ENCODE assay signal across 26 cellular contexts in genomic region chr20:54176610-54177009, GRCh38. TPM values are rescaled to one million over a fixed set of nuclear protein-coding genes. Genes with fewer than 3 reads are reported as not detected.
A peak's percentile ranks its signal among the peaks of the same experiment; 100 is the strongest.
DNase-seq lines count a peak whose midpoint lies in the region; ATAC-seq, FAIRE-seq and TF ChIP-seq lines count a peak whose summit lies in the region.
"Had no signal": no experiment of that assay in that cellular context is flagged by ENCODE, and none has a peak within 500 bp of the region (broad histone marks: within the 10 kb centered on the region; RNA-seq: fewer than 3 reads in every experiment).

No MANE protein-coding gene starts in this region.

- peaks cover 14% of the 10 kb centered on the region for H3K4me1 ChIP-seq in astrocyte (ENCODE audit: insufficient read depth, low read length)
- H3K4me1 ChIP-seq in mesendoderm (ENCODE audit: control insufficient read depth, low read depth, low read length) = no peaks in the 10 kb centered on the region

- H2AK5ac ChIP-seq in mesendoderm (ENCODE audit: low read length) = no peak overlapping the region

- H3K4me2 ChIP-seq in astrocyte (ENCODE audit: low read length) = no peak overlapping the region
- no peak overlapping the region for H3K4me2 ChIP-seq in mesendoderm (ENCODE audit: low read length)

- no peaks in the 10 kb centered on the region for H3K9me3 ChIP-seq in astrocyte (ENCODE audit: insufficient read depth, low read depth, low read length)
- H3K9me3 ChIP-seq: MG63 had no signal

- H3K36me3 Mint-ChIP-seq in Calu3 (ENCODE audit: insufficient read depth, unreplicated experiment) = peaks cover 39% of the 10 kb centered on the region
- H3K36me3 Mint-ChIP-seq in astrocyte (ENCODE audit: low read depth, unreplicated experiment) = no peaks in the 10 kb centered on the region
- H3K36me3 Mint-ChIP-seq: activated CD4-positive, alpha-beta memory T cell treated with anti-CD3 and anti-CD28 coated beads for 36 hours; mesothelial cell of epicardium; stimulated activated naive B cell treated with anti-CD40 and anti-IgM and Interleukin-4, amounts not matched to agents 10 μg/mL and 1 μg/mL and 100 μg/mL, for 72 hours; WTC11 had no signal

- no peak overlapping the region for H2BK5ac ChIP-seq in mesendoderm (ENCODE audit: low read length)

- no peaks in the 10 kb centered on the region for H3K79me1 ChIP-seq in mesendoderm (ENCODE audit: low read length)

- no peaks in the 10 kb centered on the region for H4K20me1 ChIP-seq in astrocyte (ENCODE audit: insufficient read depth, low read length)

- H3K9me3 Mint-ChIP-seq in Calu3 (ENCODE audit: low read depth, unreplicated experiment) (no peaks in the 10 kb centered on the region), astrocyte (ENCODE audit: unreplicated experiment) (peaks cover 2% of the 10 kb centered on the region)
- H3K9me3 Mint-ChIP-seq: activated CD4-positive, alpha-beta memory T cell treated with anti-CD3 and anti-CD28 coated beads for 36 hours; activated naive CD4-positive, alpha-beta T cell treated with anti-CD3 and anti-CD28 coated beads for 36 hours; mesothelial cell of epicardium; nephron; stimulated activated naive B cell treated with anti-CD40 and anti-IgM and Interleukin-4, amounts not matched to agents 10 μg/mL and 1 μg/mL and 100 μg/mL, for 72 hours; WTC11 had no signal

- no peak overlapping the region for H2BK15ac ChIP-seq in mesendoderm (replicated peaks; ENCODE audit: low read depth)

- WGBS in mesendoderm (ENCODE audit: extremely low coverage, insufficient coverage, low lambda C conversion rate) = no CpG with 5 or more reads among the region's 2 CpGs

- H3K9ac ChIP-seq in astrocyte (ENCODE audit: low read length) (no peak overlapping the region), mesendoderm (ENCODE audit: low read length) (no peak overlapping the region)

- no peak overlapping the region for H3K23ac ChIP-seq in mesendoderm (ENCODE audit: low read length)

- H3K18ac ChIP-seq in mesendoderm (ENCODE audit: low read length) = no peak overlapping the region

- no peak overlapping the region for H2AFZ ChIP-seq in astrocyte (ENCODE audit: low read depth, low read length)

- H3K4me3 Mint-ChIP-seq in Calu3 (ENCODE audit: low read depth, unreplicated experiment) (no peak overlapping the region), astrocyte (ENCODE audit: unreplicated experiment) (no peak overlapping the region)
- H3K4me3 Mint-ChIP-seq: activated CD4-positive, alpha-beta memory T cell treated with anti-CD3 and anti-CD28 coated beads for 36 hours; activated naive CD4-positive, alpha-beta T cell treated with anti-CD3 and anti-CD28 coated beads for 36 hours; mesothelial cell of epicardium; nephron; stimulated activated naive B cell treated with anti-CD40 and anti-IgM and Interleukin-4, amounts not matched to agents 10 μg/mL and 1 μg/mL and 100 μg/mL, for 72 hours; WTC11 had no signal

- no peak overlapping the region for H4K5ac ChIP-seq in mesendoderm (ENCODE audit: low read length)

- H3K27ac ChIP-seq in astrocyte (ENCODE audit: low read depth, low read length) = no peak overlapping the region
- H3K27ac ChIP-seq in mesendoderm (ENCODE audit: low read depth, low read length) = no peak overlapping the region

- peak overlapping the region; percentile 63 for H3K27ac Mint-ChIP-seq in Calu3 (ENCODE audit: unreplicated experiment)
- H3K27ac Mint-ChIP-seq in astrocyte (ENCODE audit: unreplicated experiment) = no peak overlapping the region
- H3K27ac Mint-ChIP-seq: activated CD4-positive, alpha-beta memory T cell treated with anti-CD3 and anti-CD28 coated beads for 36 hours; activated naive CD4-positive, alpha-beta T cell treated with anti-CD3 and anti-CD28 coated beads for 36 hours; mesothelial cell of epicardium; nephron; stimulated activated naive B cell treated with anti-CD40 and anti-IgM and Interleukin-4, amounts not matched to agents 10 μg/mL and 1 μg/mL and 100 μg/mL, for 72 hours; WTC11 had no signal

- H3K4me1 Mint-ChIP-seq in Calu3 (ENCODE audit: low read depth, unreplicated experiment) (peaks cover 64% of the 10 kb centered on the region), astrocyte (ENCODE audit: low read depth, unreplicated experiment) (peaks cover 15% of the 10 kb centered on the region)

- CTCF ChIA-PET in Calu3 (lab: Charles Lee) = interaction anchor here (0.6 to 1.2 kb wide), 4 partner anchors 11 to 1908 kb away, joined by 3 to 4 read pairs (median 4); no protein-coding TSS in a partner anchor

- no peak for FAIRE-seq in astrocyte (lab: Jason Lieb, UNC)
- FAIRE-seq: GM12892, H54 had no signal

- TF ChIP-seq CTCF in Calu3 (IDR thresholded peaks at IDR 0.05; ENCODE audit: unreplicated experiment) = no peak
- TF ChIP-seq CTCF in astrocyte (IDR thresholded peaks at IDR 0.05; ENCODE audit: insufficient read depth, low read depth, low read length) = no peak

- ATAC-seq in GM21737 (IDR thresholded peaks at IDR 0.05; ENCODE audit: unreplicated experiment) = no peak
- ATAC-seq: esophagus mucosa; left lobe of liver; stimulated activated naive B cell treated with anti-CD40 and anti-IgM and Interleukin-4, amounts not matched to agents 10 μg/mL and 1 μg/mL and 100 μg/mL, for 72 hours; WTC11 had no signal

- no peaks in the 10 kb centered on the region for H3K27me3 Mint-ChIP-seq in Calu3 (ENCODE audit: unreplicated experiment)
- peaks cover 39% of the 10 kb centered on the region for H3K27me3 Mint-ChIP-seq in astrocyte (ENCODE audit: low read depth, unreplicated experiment)

- no peak overlapping the region for H3K56ac ChIP-seq in mesendoderm (ENCODE audit: low read length)

- peaks cover 29% of the 10 kb centered on the region for H3K27me3 ChIP-seq in astrocyte (ENCODE audit: insufficient read depth, low read length)
- H3K27me3 ChIP-seq in mesendoderm (ENCODE audit: insufficient read depth, low read length, poor library complexity) = peaks cover 15% of the 10 kb centered on the region

- H4K8ac ChIP-seq in mesendoderm (ENCODE audit: low read depth, low read length) = no peak overlapping the region

- intact Hi-C loops in Calu3 (cut with micrococcal nuclease; ENCODE audit: unreplicated experiment) = no loop called here

- H3K79me2 ChIP-seq in astrocyte (ENCODE audit: insufficient read depth, low read length) (no peaks in the 10 kb centered on the region), mesendoderm (ENCODE audit: control insufficient read depth, insufficient read depth, low read length) (no peaks in the 10 kb centered on the region)

- H3K4me3 ChIP-seq in astrocyte (ENCODE audit: insufficient read depth, low read depth, low read length) (no peak overlapping the region), mesendoderm (ENCODE audit: low read length) (no peak overlapping the region)
- H3K4me3 ChIP-seq: MG63 had no signal

- no peak overlapping the region for H2BK120ac ChIP-seq in mesendoderm (ENCODE audit: low read depth, low read length)

- no peak overlapping the region for H3K4ac ChIP-seq in mesendoderm (ENCODE audit: low read depth, low read length)

- DNase-seq in Calu3 (no peak), LHCN-M2 (ENCODE audit: low read depth) (peak; percentile 61), astrocyte (ENCODE audit: low read depth) (peak; percentile 42), mesendoderm (peak; percentile 31), NCI-H774 (lab: John Stamatoyannopoulos, UW) (no peak)
- DNase-seq in effector CD8-positive, alpha-beta T cell (lab: John Stamatoyannopoulos, UW) = no peak
- no peak for DNase-seq in stimulated activated CD4-positive, alpha-beta T cell treated with anti-CD3 and anti-CD28 coated beads, Interleukin-1b, Interleukin-23, amount 100 ng/mL, for 48 hours
- DNase-seq: activated CD4-positive, alpha-beta memory T cell treated with anti-CD3 and anti-CD28 coated beads for 36 hours; activated naive CD4-positive, alpha-beta T cell treated with anti-CD3 and anti-CD28 coated beads for 36 hours; cerebellar nuclear complex; MG63; NCI-H1417 treated with DMSO at 0.1 percent for 48 hours; NCI-H524 treated with DMSO at 0.1 percent for 48 hours; stimulated activated CD4-positive, alpha-beta T cell treated with anti-CD3 and anti-CD28 coated beads, Interleukin-2, amount 100 ng/mL, for 24 hours; stimulated activated naive B cell treated with anti-CD40 and anti-IgM and Interleukin-4, amounts not matched to agents 10 μg/mL and 1 μg/mL and 100 μg/mL, for 72 hours; T-helper 2 cell had no signal

- BruUV-seq in Calu3 (replicated peaks; lab: Mats Ljungman, UMichigan) = no TSS peak

- H3K36me3 ChIP-seq in astrocyte (ENCODE audit: insufficient read depth, low read length) = no peaks in the 10 kb centered on the region
- H3K36me3 ChIP-seq in mesendoderm (ENCODE audit: control insufficient read depth, insufficient read depth, low read length) = no peaks in the 10 kb centered on the region
- H3K36me3 ChIP-seq: MG63 had no signal

RNA-seq across cellular contexts. Expression of gene CYP24A1, which starts 2.8 kb away (rescaled TPM):
- total RNA-seq in Calu3 (2022) (393 and 665 TPM in 2 replicates), LHCN-M2 (2014; rRNA removed) (0.51 TPM in 1 of 2 replicates, not detected in the other), astrocyte (0.60 and 0.73 TPM in 2 replicates)
- polyA plus RNA-seq in LHCN-M2 (2012) = not detected
- polyA plus RNA-seq in mesendoderm (2013, experiment 1 of 2) = 0.81 TPM
- polyA plus RNA-seq in mesendoderm (2013, experiment 2 of 2) = 0.91 TPM
- total RNA-seq: activated naive CD4-positive, alpha-beta T cell treated with anti-CD3 and anti-CD28 coated beads for 36 hours; glomerular endothelial cell; left lobe of liver; SK-MEL-5; WTC11 had no signal

RNA-seq across cellular contexts. Expression of gene PFDN4, which starts 31.3 kb away (rescaled TPM):
- 61.8 TPM in 2 replicates for total RNA-seq in Calu3 (2022)
- total RNA-seq in LHCN-M2 (2014; rRNA removed) = 66.8 and 94.6 TPM in 2 replicates
- polyA plus RNA-seq in LHCN-M2 (2012) = 27.9 TPM
- total RNA-seq in astrocyte = 28.3 and 35.2 TPM in 2 replicates
- 263 TPM for polyA plus RNA-seq in mesendoderm (2013, experiment 1 of 2)
- 260 TPM for polyA plus RNA-seq in mesendoderm (2013, experiment 2 of 2)

Comparison
In these comparisons a context has a peak if more than half of its experiments do, and no peak if none do; other contexts are left out.
1. DNase-seq: peak in LHCN-M2 (single experiment), astrocyte (single experiment) and mesendoderm (single experiment); none in Calu3 (single experiment), NCI-H774 (single experiment), effector CD8-positive, alpha-beta T cell (single experiment) and stimulated activated CD4-positive, alpha-beta T cell treated with anti-CD3 and anti-CD28 coated beads, Interleukin-1b, Interleukin-23, amount 100 ng/mL, for 48 hours (single experiment).
2. RNA of gene CYP24A1, which starts 2.8 kb away (total RNA-seq): 393 to 665 TPM in Calu3; 0.60 to 0.73 TPM in astrocyte and 0.51 TPM in LHCN-M2; every median in the first group is over 100 times any median in the second.